In the genomic region with DNA sequence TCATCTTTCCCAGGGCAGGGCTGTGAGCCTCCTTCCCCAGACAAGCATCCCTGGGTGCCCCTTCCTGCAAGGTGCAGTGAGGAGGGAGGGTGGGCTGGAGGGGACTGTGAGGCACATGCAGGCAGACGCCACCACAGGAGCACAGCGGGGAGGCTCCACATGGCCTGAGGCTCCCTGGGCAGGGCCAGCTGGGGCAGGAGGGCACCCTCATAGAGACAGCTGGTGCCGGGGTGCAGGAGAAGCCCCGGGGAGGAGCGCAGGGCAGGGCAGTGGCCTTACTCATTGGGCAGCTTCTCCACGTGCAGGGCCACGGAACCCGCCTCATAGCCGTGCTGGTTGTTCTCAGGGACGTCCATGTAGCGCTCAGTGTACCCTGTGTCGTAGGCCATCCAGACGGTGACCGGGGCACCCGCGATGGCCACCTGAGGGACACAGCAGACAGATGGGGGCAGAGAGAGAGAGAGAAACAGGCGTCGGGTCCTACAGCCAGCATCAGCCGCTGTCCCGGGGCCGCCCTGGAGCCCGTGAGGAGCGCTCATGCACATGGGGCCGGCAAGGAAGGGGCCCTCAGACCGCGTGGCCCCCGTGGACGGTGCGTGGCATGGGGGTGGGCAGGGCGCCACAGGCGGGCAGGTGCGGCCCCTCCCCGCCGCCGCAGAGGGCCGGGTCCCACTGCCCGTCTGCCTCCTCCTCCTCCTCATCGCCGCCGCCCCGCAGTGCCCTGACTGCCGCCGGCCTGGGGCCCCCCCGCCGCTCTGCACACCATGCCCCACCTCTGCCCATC, we compare ENCODE assay signal across 30 cellular contexts.
"Had no signal": no experiment of that assay in that cellular context is flagged by ENCODE, and none has a peak within 500 bp of the region (broad histone marks: within the 10 kb centered on the region; RNA-seq: fewer than 3 reads in every experiment).

No MANE protein-coding gene starts in this region.

- H3K4me3 Mint-ChIP-seq: activated CD8-positive, alpha-beta T cell treated with anti-CD3 and anti-CD28 coated beads, Interleukin-2, amount 10 ng/mL, durations not matched to agents 7 days and 5 days; activated naive CD4-positive, alpha-beta T cell treated with anti-CD3 and anti-CD28 coated beads, Interleukin-2, amount 50 U/mL, for 24 hours; activated T-cell treated with anti-CD3 and anti-CD28 coated beads, Interleukin-2, amount 50 U/mL, for 24 hours; activated T-helper 1 cell treated with anti-CD3 and anti-CD28 coated beads, Interleukin-12 subunit alpha, Interleukin-12 subunit beta, Interleukin-2, Interleukin-4 antibody, amounts not matched to agents 30 ng/mL and 10 ng/mL and 1 ng/mL, durations not matched to agents 14 hours and 24 hours and 36 hours had no signal

- H3K27me3 ChIP-seq: brain microvascular endothelial cell, cardiac muscle cell, MG63, SJSA1 had no signal

- H3K4me3 ChIP-seq: cardiac muscle cell, MG63, SJSA1 had no signal

- H3K27ac ChIP-seq: brain microvascular endothelial cell, cardiac muscle cell, SJSA1 had no signal

- H3K27ac Mint-ChIP-seq: activated CD8-positive, alpha-beta T cell treated with anti-CD3 and anti-CD28 coated beads, Interleukin-2, amount 10 ng/mL, durations not matched to agents 7 days and 5 days; activated naive CD4-positive, alpha-beta T cell treated with anti-CD3 and anti-CD28 coated beads, Interleukin-2, amount 50 U/mL, for 24 hours; activated T-cell treated with anti-CD3 and anti-CD28 coated beads, Interleukin-2, amount 50 U/mL, for 24 hours; activated T-helper 1 cell treated with anti-CD3 and anti-CD28 coated beads, Interleukin-12 subunit alpha, Interleukin-12 subunit beta, Interleukin-2, Interleukin-4 antibody, amounts not matched to agents 30 ng/mL and 10 ng/mL and 1 ng/mL, durations not matched to agents 14 hours and 24 hours and 36 hours had no signal

- H3K4me1 Mint-ChIP-seq: activated naive CD4-positive, alpha-beta T cell treated with anti-CD3 and anti-CD28 coated beads, Interleukin-2, amount 50 U/mL, for 24 hours had no signal

- H3K4me1 ChIP-seq: SJSA1 had no signal

- H3K9me3 ChIP-seq: MG63, SJSA1 had no signal

- H3K9me3 Mint-ChIP-seq: activated naive CD4-positive, alpha-beta T cell treated with anti-CD3 and anti-CD28 coated beads, Interleukin-2, amount 50 U/mL, for 24 hours; activated T-cell treated with anti-CD3 and anti-CD28 coated beads, Interleukin-2, amount 50 U/mL, for 24 hours; activated T-helper 1 cell treated with anti-CD3 and anti-CD28 coated beads, Interleukin-12 subunit alpha, Interleukin-12 subunit beta, Interleukin-2, Interleukin-4 antibody, amounts not matched to agents 30 ng/mL and 10 ng/mL and 1 ng/mL, durations not matched to agents 14 hours and 24 hours and 36 hours had no signal

- H3K36me3 ChIP-seq: MG63 had no signal

- DNase-seq: activated CD4-positive, alpha-beta T cell treated with anti-CD3 and anti-CD28 coated beads for 4 hours; activated CD4-positive, alpha-beta T cell treated with anti-CD3 and anti-CD28 coated beads, Interleukin-2, amount 50 U/mL, for 4 hours; activated CD8-positive, alpha-beta memory T cell treated with anti-CD3 and anti-CD28 coated beads, Interleukin-2, amount 50 U/mL, for 48 hours; activated CD8-positive, alpha-beta T cell treated with anti-CD3 and anti-CD28 coated beads, Interleukin-2, amount 10 ng/mL, durations not matched to agents 7 days and 5 days; activated effector memory CD4-positive, alpha-beta T cell treated with Interleukin-2 at 50 U/mL for 16 hours; activated naive CD4-positive, alpha-beta T cell; activated T-cell treated with anti-CD3 and anti-CD28 coated beads, Interleukin-2, amount 50 U/mL, for 24 hours; amygdala; brain microvascular endothelial cell; cerebellar nuclear complex; MG63; MV-4-11; NCI-H1105 treated with DMSO at 0.1 percent for 48 hours; NCI-H1436 treated with DMSO at 0.1 percent for 48 hours; NCI-H187; NCI-H2081; NCI-H510A treated with DMSO at 0.1 percent for 48 hours; NCI-H69; NK-92 treated with Interleukin-12 subunit alpha and Interleukin-12 subunit beta, amount 100 ng/mL, for 24 hours; OCI-M1; RPMI8226; SHP77; SW 1271 had no signal

- H3K27me3 Mint-ChIP-seq: activated naive CD4-positive, alpha-beta T cell treated with anti-CD3 and anti-CD28 coated beads, Interleukin-2, amount 50 U/mL, for 24 hours; activated T-cell treated with anti-CD3 and anti-CD28 coated beads, Interleukin-2, amount 50 U/mL, for 24 hours had no signal

- H3K36me3 Mint-ChIP-seq: activated naive CD4-positive, alpha-beta T cell treated with anti-CD3 and anti-CD28 coated beads, Interleukin-2, amount 50 U/mL, for 24 hours had no signal

- ATAC-seq: activated CD4-positive, CD25-positive, alpha-beta regulatory T cell treated with anti-CD3 and anti-CD28 coated beads, Interleukin-2, amount 50 U/mL, for 24 hours; activated CD8-positive, alpha-beta T cell treated with anti-CD3 and anti-CD28 coated beads, Interleukin-2, amount 10 ng/mL, durations not matched to agents 7 days and 5 days; Panc1; SK-N-SH treated with all-trans-retinoic acid at 6 μM for 48 hours had no signal
